1 cellular context compared by ENCODE assay signal in genomic region chr12:11716794-11717532, GRCh38.
TF ChIP-seq lines count a peak whose summit lies in the region.

No MANE protein-coding gene starts in this region.

TF ChIP-seq in GM12878, 131 proteins besides CTCF, POLR2A, EP300 and RAD21 (continued from another document):
- no peak for TF ChIP-seq TCF3 (IDR thresholded peaks at IDR 0.05; ENCODE audit: borderline replicate concordance, insufficient read depth, low read depth, low read length)
- TF ChIP-seq MTA3 (IDR thresholded peaks at IDR 0.05; ENCODE audit: borderline replicate concordance, low read length) = 0 out of 2 replicates have a peak, but pooled peaks have one; percentile 26
- no peak for TF ChIP-seq FOS (IDR thresholded peaks at IDR 0.05; ENCODE audit: borderline replicate concordance, extremely low read depth, insufficient read length)
- TF ChIP-seq, protein P1, sequence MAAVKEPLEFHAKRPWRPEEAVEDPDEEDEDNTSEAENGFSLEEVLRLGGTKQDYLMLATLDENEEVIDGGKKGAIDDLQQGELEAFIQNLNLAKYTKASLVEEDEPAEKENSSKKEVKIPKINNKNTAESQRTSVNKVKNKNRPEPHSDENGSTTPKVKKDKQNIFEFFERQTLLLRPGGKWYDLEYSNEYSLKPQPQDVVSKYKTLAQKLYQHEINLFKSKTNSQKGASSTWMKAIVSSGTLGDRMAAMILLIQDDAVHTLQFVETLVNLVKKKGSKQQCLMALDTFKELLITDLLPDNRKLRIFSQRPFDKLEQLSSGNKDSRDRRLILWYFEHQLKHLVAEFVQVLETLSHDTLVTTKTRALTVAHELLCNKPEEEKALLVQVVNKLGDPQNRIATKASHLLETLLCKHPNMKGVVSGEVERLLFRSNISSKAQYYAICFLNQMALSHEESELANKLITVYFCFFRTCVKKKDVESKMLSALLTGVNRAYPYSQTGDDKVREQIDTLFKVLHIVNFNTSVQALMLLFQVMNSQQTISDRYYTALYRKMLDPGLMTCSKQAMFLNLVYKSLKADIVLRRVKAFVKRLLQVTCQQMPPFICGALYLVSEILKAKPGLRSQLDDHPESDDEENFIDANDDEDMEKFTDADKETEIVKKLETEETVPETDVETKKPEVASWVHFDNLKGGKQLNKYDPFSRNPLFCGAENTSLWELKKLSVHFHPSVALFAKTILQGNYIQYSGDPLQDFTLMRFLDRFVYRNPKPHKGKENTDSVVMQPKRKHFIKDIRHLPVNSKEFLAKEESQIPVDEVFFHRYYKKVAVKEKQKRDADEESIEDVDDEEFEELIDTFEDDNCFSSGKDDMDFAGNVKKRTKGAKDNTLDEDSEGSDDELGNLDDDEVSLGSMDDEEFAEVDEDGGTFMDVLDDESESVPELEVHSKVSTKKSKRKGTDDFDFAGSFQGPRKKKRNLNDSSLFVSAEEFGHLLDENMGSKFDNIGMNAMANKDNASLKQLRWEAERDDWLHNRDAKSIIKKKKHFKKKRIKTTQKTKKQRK (IDR thresholded peaks at IDR 0.05; ENCODE audit: low read depth, low read length) = no peak
- TF ChIP-seq NFYA (IDR thresholded peaks at IDR 0.05; ENCODE audit: borderline replicate concordance, low read depth, low read length) = no peak
- TF ChIP-seq RAD51 (IDR thresholded peaks at IDR 0.05) = no peak
